8 cellular contexts compared by ENCODE assay signal in genomic region chr12:107684990-107685359, GRCh38. TPM values are rescaled to one million over a fixed set of nuclear protein-coding genes. Genes with fewer than 3 reads are reported as not detected.
DNase-seq lines count a peak whose midpoint lies in the region; ATAC-seq and TF ChIP-seq lines count a peak whose summit lies in the region.

No MANE protein-coding gene starts in this region.

- TF ChIP-seq CTCF in MM.1S (IDR thresholded peaks at IDR 0.05; ENCODE audit: low read length) (no peak), neural crest cell (conservative IDR thresholded peaks at IDR 0.05) (no peak)

- H3K9ac ChIP-seq in MM.1S (ENCODE audit: low read length): peak overlapping the region; percentile 92; the same call in 1 of the 2 replicates

- H3K4me1 Mint-ChIP-seq in neural crest cell: peaks cover 20% of the 10 kb centered on the region

- no peaks in the 10 kb centered on the region for H3K9me3 Mint-ChIP-seq in neural crest cell

- H3K27ac ChIP-seq in MM.1S (ENCODE audit: low read length): peak overlapping the region; percentile 78; the same call in 1 of the 2 replicates
- peak overlapping the region; percentile 65 for H3K27ac ChIP-seq in epithelial cell of prostate

- no peaks in the 10 kb centered on the region for H3K9me3 ChIP-seq in MM.1S (replicated peaks; ENCODE audit: insufficient read depth, low read length)

- peak overlapping the region; percentile 97 for H3K4me3 Mint-ChIP-seq in neural crest cell

- H3K4me3 ChIP-seq in MM.1S (ENCODE audit: low read length): peak overlapping the region; percentile 93

- H4K20me1 ChIP-seq in MM.1S (ENCODE audit: insufficient read depth, low read length): no peaks in the 10 kb centered on the region

- no peaks in the 10 kb centered on the region; the same call in 1 of the 2 replicates for H3K36me3 ChIP-seq in MM.1S (replicated peaks; ENCODE audit: insufficient read depth, low read length)

- peaks cover 20% of the 10 kb centered on the region for H3K79me2 ChIP-seq in MM.1S (ENCODE audit: low read length)

- peak overlapping the region; percentile 65 for H2AFZ ChIP-seq in MM.1S (ENCODE audit: low read length)

- peaks cover 9% of the 10 kb centered on the region for H3K36me3 Mint-ChIP-seq in neural crest cell (ENCODE audit: low read depth)

- H3K9me2 ChIP-seq in MM.1S (replicated peaks; ENCODE audit: insufficient read depth, low read length): no peaks in the 10 kb centered on the region

- ATAC-seq in GM19452 (IDR thresholded peaks at IDR 0.05; ENCODE audit: unreplicated experiment) (no peak), HG03565 (IDR thresholded peaks at IDR 0.05; ENCODE audit: unreplicated experiment) (no peak)

- DNase-seq in DMS53 (lab: John Stamatoyannopoulos, UW) (peak; percentile 83), MM.1S (peak; percentile 7), epithelial cell of prostate (ENCODE audit: low read depth, low spot score) (no peak), neural crest cell (ENCODE audit: low read depth, low spot score) (no peak), hypothalamus (lab: John Stamatoyannopoulos, UW) (no peak)
- peak; percentile 49 for DNase-seq in activated CD4-positive, alpha-beta T cell treated with anti-CD3 and anti-CD28 coated beads for 48 hours

- no peaks in the 10 kb centered on the region for H3K27me3 ChIP-seq in MM.1S (replicated peaks; ENCODE audit: insufficient read depth, low read length)

- H3K27me3 Mint-ChIP-seq in neural crest cell (ENCODE audit: low read depth): peaks cover 13% of the 10 kb centered on the region

- peaks cover 9% of the 10 kb centered on the region for H3K4me1 ChIP-seq in MM.1S (ENCODE audit: low read length)

- peak overlapping the region; percentile 92 for H3K4me2 ChIP-seq in MM.1S (ENCODE audit: low read depth, low read length)

- peak overlapping the region; percentile 85 for H3K27ac Mint-ChIP-seq in neural crest cell (ENCODE audit: unreplicated experiment)

- peaks cover 6% of the 10 kb centered on the region; the same call in 1 of the 2 replicates for H3F3A ChIP-seq in MM.1S (ENCODE audit: insufficient read depth, low read length)

RNA-seq across cellular contexts. Expression of gene PWP1, which starts 0.6 kb away (rescaled TPM):
- total RNA-seq in neural crest cell: 37.9 and 44.2 TPM in 2 replicates

Comparison
In these comparisons a context has a peak if more than half of its experiments do, and no peak if none do; other contexts are left out.
1. DNase-seq: peak in DMS53 (single experiment), MM.1S (single experiment) and activated CD4-positive, alpha-beta T cell treated with anti-CD3 and anti-CD28 coated beads for 48 hours (single experiment); none in epithelial cell of prostate (single experiment), neural crest cell (single experiment) and hypothalamus (0 of 51).